9 cellular contexts compared by ENCODE assay signal in the genomic region with DNA sequence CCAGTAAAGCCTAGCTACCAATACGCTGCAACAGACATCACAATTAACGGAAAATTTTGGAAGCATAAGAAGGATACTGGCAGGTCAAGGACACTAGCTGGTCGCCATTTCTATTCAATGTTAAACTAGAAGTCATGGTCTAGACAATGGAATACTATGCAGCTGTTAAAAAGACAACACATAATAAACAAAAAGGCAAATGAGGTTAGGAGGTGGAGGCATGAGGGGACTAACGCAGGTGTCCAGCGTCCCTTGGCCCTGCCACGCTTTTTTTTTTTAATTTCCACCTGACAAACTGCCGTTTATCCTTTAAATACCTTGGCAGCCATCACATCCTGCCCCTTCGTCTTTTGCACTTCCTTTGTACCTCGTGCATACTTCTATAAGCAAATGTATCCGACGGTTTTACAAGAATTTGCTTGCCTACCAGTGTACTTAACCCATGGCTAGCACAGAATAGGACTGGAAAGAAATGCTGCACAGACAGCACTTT. TPM values are rescaled to one million over a fixed set of nuclear protein-coding genes. Genes with fewer than 3 reads are reported as not detected.
DNase-seq lines count a peak whose midpoint lies in the region; ATAC-seq, FAIRE-seq and TF ChIP-seq lines count a peak whose summit lies in the region.
"Had no signal": no experiment of that assay in that cellular context is flagged by ENCODE, and none has a peak within 500 bp of the region (broad histone marks: within the 10 kb centered on the region; RNA-seq: fewer than 3 reads in every experiment).

No MANE protein-coding gene starts in this region.

- intact Hi-C loops in right lobe of liver (cut with DNase I) (no loop called here), thyroid gland (cut with DNase I) (no loop called here)

- no peaks in the 10 kb centered on the region for H4K20me1 ChIP-seq in astrocyte (ENCODE audit: insufficient read depth, low read length)

- DNase-seq in activated T-cell treated with anti-CD3 and anti-CD28 coated beads, Interleukin-2, amount 50 U/mL, for 24 hours = no peak
- no peak for DNase-seq in activated T-cell treated with anti-CD3 and anti-CD28 coated beads, Interleukin-2, amount 50 U/mL, for 1 hour
- DNase-seq in astrocyte (ENCODE audit: low read depth) = no peak
- DNase-seq in right lobe of liver = no peak
- no peak for DNase-seq in thyroid gland
- no peak for DNase-seq in NCI-H446 treated with DMSO at 0.1 percent for 48 hours (lab: John Stamatoyannopoulos, UW)
- DNase-seq in HPDE6-E6E7 (ENCODE audit: extremely low spot score) = no peak
- DNase-seq in COR-L47 (lab: John Stamatoyannopoulos, UW) = no peak

- H3K4me3 Mint-ChIP-seq in activated T-cell treated with anti-CD3 and anti-CD28 coated beads, Interleukin-2, amount 50 U/mL, for 24 hours = peak overlapping the region; percentile 86
- H3K4me3 Mint-ChIP-seq in astrocyte (ENCODE audit: unreplicated experiment) = peak overlapping the region; percentile 88

- H3K27me3 Mint-ChIP-seq in activated T-cell treated with anti-CD3 and anti-CD28 coated beads, Interleukin-2, amount 50 U/mL, for 24 hours = peaks cover 62% of the 10 kb centered on the region
- H3K27me3 Mint-ChIP-seq in astrocyte (ENCODE audit: low read depth, unreplicated experiment) = no peaks in the 10 kb centered on the region

- H3K36me3 Mint-ChIP-seq in activated T-cell treated with anti-CD3 and anti-CD28 coated beads, Interleukin-2, amount 50 U/mL, for 24 hours (ENCODE audit: low read depth) = peaks cover 3% of the 10 kb centered on the region
- no peaks in the 10 kb centered on the region for H3K36me3 Mint-ChIP-seq in astrocyte (ENCODE audit: low read depth, unreplicated experiment)

- H3K4me3 ChIP-seq in astrocyte (ENCODE audit: insufficient read depth, low read depth, low read length) (peak overlapping the region; percentile 59), right lobe of liver (peak overlapping the region; percentile 40 to 75 (median 63)), thyroid gland (replicated peaks in 1 of 3) (peak overlapping the region; percentile 18 to 57 (median 45))

- H3K79me2 ChIP-seq in astrocyte (ENCODE audit: insufficient read depth, low read length) = no peaks in the 10 kb centered on the region

- H3K27ac ChIP-seq in astrocyte (ENCODE audit: low read depth, low read length) (no peak overlapping the region), right lobe of liver (peak overlapping the region in 2 of 3 donors; percentile 19 to 47), thyroid gland (peak overlapping the region in 2 of 3 donors; percentile 11 to 59)

- no peak for TF ChIP-seq POLR2A in right lobe of liver (IDR thresholded peaks at IDR 0.05)
- TF ChIP-seq POLR2A in thyroid gland (IDR thresholded peaks at IDR 0.05) = no peak

- no peak for FAIRE-seq in astrocyte (lab: Jason Lieb, UNC)

- TF ChIP-seq CTCF in astrocyte (IDR thresholded peaks at IDR 0.05; ENCODE audit: insufficient read depth, low read depth, low read length) (no peak), right lobe of liver (IDR thresholded peaks at IDR 0.05) (no peak), thyroid gland (IDR thresholded peaks at IDR 0.05) (no peak)

- H3K4me1 ChIP-seq in astrocyte (ENCODE audit: insufficient read depth, low read length) (no peaks in the 10 kb centered on the region), right lobe of liver (peaks cover 0 to 20% (median 0%) of the 10 kb centered on the region in 4 donors), thyroid gland (peaks cover 0 to 5% of the 10 kb centered on the region in 2 donors)

- H3K9ac ChIP-seq in astrocyte (ENCODE audit: low read length) = peak overlapping the region; percentile 64

- peaks cover 10% of the 10 kb centered on the region for H3K4me1 Mint-ChIP-seq in activated T-cell treated with anti-CD3 and anti-CD28 coated beads, Interleukin-2, amount 50 U/mL, for 24 hours (ENCODE audit: low read depth)
- H3K4me1 Mint-ChIP-seq in astrocyte (ENCODE audit: low read depth, unreplicated experiment) = peaks cover 17% of the 10 kb centered on the region

- peak overlapping the region; percentile 86 for H3K4me2 ChIP-seq in astrocyte (ENCODE audit: low read length)

- ATAC-seq in right lobe of liver = no peak

- H3K27me3 ChIP-seq in astrocyte (ENCODE audit: insufficient read depth, low read length) = peaks cover 4% of the 10 kb centered on the region
- peaks cover 0 to 8% of the 10 kb centered on the region in 2 donors for H3K27me3 ChIP-seq in right lobe of liver
- H3K27me3 ChIP-seq in thyroid gland = no peaks in the 10 kb centered on the region

- peak overlapping the region; percentile 73 for H2AFZ ChIP-seq in astrocyte (ENCODE audit: low read depth, low read length)

- 50% methylated on average over 11 of the region's 11 CpGs for WGBS in right lobe of liver (ENCODE audit: insufficient coverage, low coverage, low lambda C conversion rate, missing lambda C conversion rate)
- 44 to 45% methylated on average over 11 of the region's 11 CpGs for WGBS in thyroid gland, 2 donors

- H3K9me3 Mint-ChIP-seq in activated T-cell treated with anti-CD3 and anti-CD28 coated beads, Interleukin-2, amount 50 U/mL, for 24 hours = no peaks in the 10 kb centered on the region
- H3K9me3 Mint-ChIP-seq in astrocyte (ENCODE audit: unreplicated experiment) = no peaks in the 10 kb centered on the region

- H3K36me3 ChIP-seq in astrocyte (ENCODE audit: insufficient read depth, low read length) (no peaks in the 10 kb centered on the region), right lobe of liver (no peaks in the 10 kb centered on the region), thyroid gland (no peaks in the 10 kb centered on the region)

- peak overlapping the region; percentile 44 for H3K27ac Mint-ChIP-seq in activated T-cell treated with anti-CD3 and anti-CD28 coated beads, Interleukin-2, amount 50 U/mL, for 24 hours
- H3K27ac Mint-ChIP-seq in astrocyte (ENCODE audit: unreplicated experiment) = peak overlapping the region; percentile 85

- H3K9me3 ChIP-seq in astrocyte (ENCODE audit: insufficient read depth, low read depth, low read length) (no peaks in the 10 kb centered on the region), right lobe of liver (no peaks in the 10 kb centered on the region), thyroid gland (no peaks in the 10 kb centered on the region)

RNA-seq across cellular contexts. Expression of gene SLC22A15, which starts 0.7 kb away (rescaled TPM):
- 10.3 and 12.0 TPM in 2 replicates for total RNA-seq in astrocyte
- total RNA-seq in right lobe of liver = 1 to 10 TPM in 3 of 6 experiments, under 1 TPM in 3; 0.11 to 6.8 (median 2.3) TPM
- total RNA-seq in thyroid gland = 1 to 10 TPM; 5.0 to 7.7 (median 5.4) TPM
- total RNA-seq: dermis microvascular lymphatic vessel endothelial cell had no signal
